ENCODE assay signal across 9 cellular contexts in the genomic region with DNA sequence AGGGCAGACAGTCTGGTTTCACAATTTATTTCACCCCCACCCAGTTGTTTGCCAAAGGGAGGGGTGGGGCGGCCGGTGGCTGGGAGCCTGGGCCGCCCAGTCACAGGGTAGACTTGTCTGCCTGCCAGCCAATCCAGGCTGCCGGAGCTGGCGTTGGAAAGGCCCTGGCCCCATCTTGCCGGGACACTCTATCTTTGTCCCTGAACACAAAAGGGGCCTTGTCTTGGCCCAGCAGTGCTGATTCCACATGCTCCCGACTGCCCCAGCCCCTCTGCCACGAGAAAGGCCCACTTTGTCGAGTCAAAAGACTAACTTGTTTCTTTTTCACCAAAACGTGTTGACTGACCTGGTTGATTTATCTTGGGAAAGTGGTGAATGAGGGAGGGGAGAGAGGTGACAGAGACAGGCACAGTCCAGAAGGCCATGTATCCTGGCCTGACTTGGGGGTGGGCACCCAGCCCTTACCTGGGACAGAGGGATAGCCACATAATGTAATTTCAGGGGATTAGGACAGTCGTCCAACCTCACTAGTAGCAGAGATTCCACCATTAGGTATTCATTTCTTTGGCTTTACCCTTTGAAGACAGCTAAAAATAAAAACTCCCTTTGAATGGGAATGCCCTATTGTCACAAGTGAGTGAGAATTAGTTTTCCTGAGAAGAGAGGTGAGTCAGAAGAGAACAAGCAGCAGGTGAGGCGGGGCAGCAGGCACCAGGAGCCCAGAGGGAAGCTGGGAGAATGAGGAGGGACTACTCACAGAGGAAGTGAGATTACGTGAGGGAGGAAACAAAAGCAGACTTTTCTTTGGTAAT.
DNase-seq lines count a peak whose midpoint lies in the region; ATAC-seq and TF ChIP-seq lines count a peak whose summit lies in the region.
"Had no signal": no experiment of that assay in that cellular context is flagged by ENCODE, and none has a peak within 500 bp of the region (broad histone marks: within the 10 kb centered on the region; RNA-seq: fewer than 3 reads in every experiment).

No MANE protein-coding gene starts in this region.

- peak overlapping the region; percentile 76 for H2BK120ac ChIP-seq in IMR-90 (ENCODE audit: low read depth, low read length)

- CTCF ChIA-PET in IMR-90 (lab: Yijun Ruan, JAX) (no interaction called here), SK-N-SH (lab: Yijun Ruan, JAX) (interaction anchor here (0.5 kb wide), 1 partner anchor 147 kb away, joined by 4 read pairs; no protein-coding TSS in a partner anchor)

- WGBS in IMR-90 (ENCODE audit: extremely low coverage in 2 of 2, insufficient read length in 1 of 2), 2 experiments: 73% methylated on average over 6 of the region's 13 CpGs; no CpG with 5 or more reads in 1 of the 2 experiments
- 74% methylated on average over 13 of the region's 13 CpGs for WGBS in smooth muscle cell (ENCODE audit: low lambda C conversion rate)
- WGBS in SK-N-SH (ENCODE audit: low lambda C conversion rate): 88% methylated on average over 13 of the region's 13 CpGs

- H4K20me1 ChIP-seq in IMR-90 (ENCODE audit: insufficient read depth, low read length) (no peaks in the 10 kb centered on the region), smooth muscle cell (ENCODE audit: low read depth) (no peaks in the 10 kb centered on the region), SK-N-SH (ENCODE audit: insufficient read depth) (no peaks in the 10 kb centered on the region)

- peaks cover 3% of the 10 kb centered on the region for H3K9me3 Mint-ChIP-seq in stimulated activated effector memory CD8-positive, alpha-beta T cell treated with anti-CD3 and anti-CD28 coated beads, Interleukin-12 subunit alpha, Interleukin-12 subunit beta, amount 100 ng/mL, for 72 hours

- ATAC-seq in IMR-90 (ENCODE audit: low read depth) (no peak), GM18498 (IDR thresholded peaks at IDR 0.05; ENCODE audit: unreplicated experiment) (no peak)
- ATAC-seq in stimulated activated effector memory CD8-positive, alpha-beta T cell treated with anti-CD3 and anti-CD28 coated beads, Interleukin-12 subunit alpha, Interleukin-12 subunit beta, amount 100 ng/mL, for 72 hours: no peak

- H3K4ac ChIP-seq in IMR-90 (ENCODE audit: low read depth, low read length): peak overlapping the region; percentile 83

- H3K36me3 ChIP-seq in IMR-90 (ENCODE audit: control insufficient read depth, insufficient read depth, low read length): no peaks in the 10 kb centered on the region
- no peaks in the 10 kb centered on the region for H3K36me3 ChIP-seq in smooth muscle cell (ENCODE audit: low read depth)
- no peaks in the 10 kb centered on the region for H3K36me3 ChIP-seq in SK-N-SH (replicated peaks in 1 of 2; ENCODE audit: control insufficient read depth in 1 of 2, insufficient read depth in 2 of 2, low read length in 1 of 2)

- peak overlapping the region; percentile 79 for H3K23ac ChIP-seq in IMR-90 (ENCODE audit: low read depth, low read length)

- dilution Hi-C loops in IMR-90 (cut with HindIII; ENCODE audit: low sequenced_read_pairs, unreplicated experiment): no loop called here

- TF ChIP-seq RAD21 in IMR-90 (IDR thresholded peaks at IDR 0.05; ENCODE audit: low read length) (no peak), SK-N-SH (IDR thresholded peaks at IDR 0.05; ENCODE audit: low read length) (no peak)

- H2BK20ac ChIP-seq in IMR-90 (ENCODE audit: low read depth, low read length): peak overlapping the region; percentile 78

- H3K9me1 ChIP-seq in IMR-90 (ENCODE audit: insufficient read depth, low read length): peaks cover 22% of the 10 kb centered on the region

- no peak overlapping the region for H3K9ac ChIP-seq in IMR-90 (ENCODE audit: low read depth, low read length)
- H3K9ac ChIP-seq in smooth muscle cell (ENCODE audit: low read depth): no peak overlapping the region
- H3K9ac ChIP-seq in SK-N-SH: no peak overlapping the region

- H3K4me1 ChIP-seq in IMR-90 (ENCODE audit: control insufficient read depth, insufficient read depth, low read length) (peaks cover 37% of the 10 kb centered on the region), smooth muscle cell (ENCODE audit: low read depth) (peaks cover 10% of the 10 kb centered on the region), SK-N-SH (ENCODE audit: control insufficient read depth in 1 of 2, insufficient read depth in 2 of 2, low read depth in 1 of 2, low read length in 1 of 2) (peaks cover 8 to 17% of the 10 kb centered on the region in 2 experiments; a peak in 3 of 4 replicates)

- no peaks in the 10 kb centered on the region for H3K79me1 ChIP-seq in IMR-90 (ENCODE audit: low read depth in 1 of 2, low read length in 2 of 2)

- no peak overlapping the region; the same call in 1 of the 2 replicates for H3K27ac ChIP-seq in IMR-90 (ENCODE audit: insufficient read depth, low read length)
- H3K27ac ChIP-seq in caudate nucleus (ENCODE audit: low read depth, low read length): peak overlapping the region; percentile 99
- peak overlapping the region; percentile 27 for H3K27ac ChIP-seq in smooth muscle cell (ENCODE audit: low read depth)
- no peak overlapping the region; a peak in 1 of 4 replicates for H3K27ac ChIP-seq in SK-N-SH (ENCODE audit: low read depth in 2 of 2, low read length in 1 of 2)

- POLR2A ChIA-PET in IMR-90 (lab: Charles Lee; ENCODE audit: unreplicated experiment) (no interaction called here), SK-N-SH (lab: Yijun Ruan, JAX) (no interaction called here)

- no peak for TF ChIP-seq EP300 in SK-N-SH (IDR thresholded peaks at IDR 0.05; ENCODE audit: borderline replicate concordance in 1 of 2, low read depth in 1 of 2, low read length in 1 of 2)

- TF ChIP-seq POLR2A in IMR-90 (IDR thresholded peaks at IDR 0.05; ENCODE audit: low read depth, low read length): no peak

- H3K79me2 ChIP-seq in smooth muscle cell (ENCODE audit: low read depth) (no peaks in the 10 kb centered on the region), SK-N-SH (ENCODE audit: insufficient read depth) (no peaks in the 10 kb centered on the region)

- intact Hi-C loops in IMR-90 (cut with micrococcal nuclease): no loop called here

- H3K27ac Mint-ChIP-seq in stimulated activated effector memory CD8-positive, alpha-beta T cell treated with anti-CD3 and anti-CD28 coated beads, Interleukin-12 subunit alpha, Interleukin-12 subunit beta, amount 100 ng/mL, for 72 hours: no peak overlapping the region
- H3K27ac Mint-ChIP-seq: activated naive CD8-positive, alpha-beta T cell had no signal

- H3K4me2 ChIP-seq in IMR-90 (ENCODE audit: low read depth, low read length): no peak overlapping the region
- H3K4me2 ChIP-seq in smooth muscle cell: no peak overlapping the region
- no peak overlapping the region for H3K4me2 ChIP-seq in SK-N-SH

- H3K14ac ChIP-seq in IMR-90 (replicated peaks; ENCODE audit: low read depth, low read length): peak overlapping the region; percentile 28; the same call in 1 of the 2 replicates

- H2AK9ac ChIP-seq in IMR-90 (replicated peaks; ENCODE audit: low read depth, low read length, poor library complexity): no peak overlapping the region

- no peaks in the 10 kb centered on the region for H3K36me3 Mint-ChIP-seq in stimulated activated effector memory CD8-positive, alpha-beta T cell treated with anti-CD3 and anti-CD28 coated beads, Interleukin-12 subunit alpha, Interleukin-12 subunit beta, amount 100 ng/mL, for 72 hours

- H3F3A ChIP-seq in smooth muscle cell (ENCODE audit: low read depth): no peaks in the 10 kb centered on the region
- H3F3A ChIP-seq in SK-N-SH (replicated peaks; ENCODE audit: insufficient read depth): peaks cover 12% of the 10 kb centered on the region

- BruUV-seq in IMR-90 (replicated peaks; lab: Mats Ljungman, UMichigan): no TSS peak

- H2BK5ac ChIP-seq in IMR-90 (ENCODE audit: low read depth, low read length, poor library complexity, severe bottlenecking): peak overlapping the region; percentile 48

- H3K4me3 Mint-ChIP-seq in stimulated activated effector memory CD8-positive, alpha-beta T cell treated with anti-CD3 and anti-CD28 coated beads, Interleukin-12 subunit alpha, Interleukin-12 subunit beta, amount 100 ng/mL, for 72 hours: no peak overlapping the region
- H3K4me3 Mint-ChIP-seq: activated naive CD8-positive, alpha-beta T cell had no signal

- H3K9me3 ChIP-seq in IMR-90 (ENCODE audit: control insufficient read depth, insufficient read depth, low read length) (peaks cover 3% of the 10 kb centered on the region), smooth muscle cell (replicated peaks; ENCODE audit: low read depth) (no peaks in the 10 kb centered on the region), SK-N-SH (no peaks in the 10 kb centered on the region)

- H3K27me3 ChIP-seq in IMR-90 (ENCODE audit: control insufficient read depth, insufficient read depth, low read length) (no peaks in the 10 kb centered on the region), smooth muscle cell (ENCODE audit: low read depth) (no peaks in the 10 kb centered on the region), SK-N-SH (ENCODE audit: insufficient read depth) (no peaks in the 10 kb centered on the region)

- TF ChIP-seq CTCF in IMR-90 (conservative IDR thresholded peaks at IDR 0.05; ENCODE audit: low read depth, low read length): no peak
- TF ChIP-seq CTCF in smooth muscle cell (IDR thresholded peaks at IDR 0.05; ENCODE audit: borderline replicate concordance, insufficient read depth, poor library complexity, severe bottlenecking): no peak
- no peak for TF ChIP-seq CTCF in SK-N-SH (IDR thresholded peaks at IDR 0.05)

- H2BK15ac ChIP-seq in IMR-90 (ENCODE audit: low read depth, low read length): peak overlapping the region; percentile 96; the same call in 2 of the 3 replicates

- H3K56ac ChIP-seq in IMR-90 (ENCODE audit: extremely low read depth, insufficient read depth, low read length): no peak overlapping the region

- H3K4me1 Mint-ChIP-seq in stimulated activated effector memory CD8-positive, alpha-beta T cell treated with anti-CD3 and anti-CD28 coated beads, Interleukin-12 subunit alpha, Interleukin-12 subunit beta, amount 100 ng/mL, for 72 hours: peaks cover 5% of the 10 kb centered on the region

- DNase-seq in IMR-90 (no peak), caudate nucleus (lab: John Stamatoyannopoulos, UW) (peak in 60 of 61 donors; percentile 8 to 97 (median 92)), kidney glomerular epithelial cell (lab: John Stamatoyannopoulos, UW) (peak; percentile 78), smooth muscle cell (lab: John Stamatoyannopoulos, UW; ENCODE audit: unreplicated experiment) (no peak), DMS 273 (lab: John Stamatoyannopoulos, UW; ENCODE audit: unreplicated experiment) (no peak), SK-N-SH (no peak)
- no peak for DNase-seq in stimulated activated effector memory CD8-positive, alpha-beta T cell treated with anti-CD3 and anti-CD28 coated beads, Interleukin-12 subunit alpha, Interleukin-12 subunit beta, amount 100 ng/mL, for 72 hours (ENCODE audit: low spot score in 2 of 2)

- H2AFZ ChIP-seq in IMR-90 (replicated peaks; ENCODE audit: low read length, poor library complexity) (peak overlapping the region; percentile 5), smooth muscle cell (ENCODE audit: low read depth) (no peak overlapping the region), SK-N-SH (ENCODE audit: low read depth) (no peak overlapping the region)

- peak overlapping the region; percentile 89 for H4K91ac ChIP-seq in IMR-90 (ENCODE audit: insufficient read depth, low read depth, low read length)

- H3K9me2 ChIP-seq in SK-N-SH: no peaks in the 10 kb centered on the region

- in situ Hi-C loops in IMR-90 (cut with MboI; ENCODE audit: low sequenced_read_pairs): loop anchor here (25.0 kb wide), 1 partner anchor 491 kb away; a partner anchor contains a TSS

- H2AK5ac ChIP-seq in IMR-90 (ENCODE audit: low read depth, low read length): peak overlapping the region; percentile 95

- peak overlapping the region; percentile 70 for H3K18ac ChIP-seq in IMR-90 (ENCODE audit: low read depth, low read length)

- H4K8ac ChIP-seq in IMR-90 (ENCODE audit: low read depth in 2 of 2, low read length in 2 of 2): peak overlapping the region; percentile 70 to 95

- H3K4me3 ChIP-seq in IMR-90 (ENCODE audit: insufficient read depth, low read depth, low read length) (no peak overlapping the region), smooth muscle cell (no peak overlapping the region), SK-N-SH (ENCODE audit: low read depth in 2 of 2, low read length in 1 of 2) (no peak overlapping the region)

- H4K5ac ChIP-seq in IMR-90 (ENCODE audit: low read depth, low read length): peak overlapping the region; percentile 58

Comparison
In these comparisons a context has a peak if more than half of its experiments do, and no peak if none do; other contexts are left out.
1. DNase-seq: peak in caudate nucleus (60 of 61) and kidney glomerular epithelial cell (single experiment); none in IMR-90 (single experiment), smooth muscle cell (single experiment), DMS 273 (single experiment), SK-N-SH (single experiment) and stimulated activated effector memory CD8-positive, alpha-beta T cell treated with anti-CD3 and anti-CD28 coated beads, Interleukin-12 subunit alpha, Interleukin-12 subunit beta, amount 100 ng/mL, for 72 hours (0 of 2).
2. H3K27ac ChIP-seq: peak in caudate nucleus (single experiment) and smooth muscle cell (single experiment); none in IMR-90 (single experiment) and SK-N-SH (0 of 2).